In genomic region chr6:46855966-46856365, GRCh38 we compare ENCODE assay signal across 8 cellular contexts.
DNase-seq lines count a peak whose midpoint lies in the region; ATAC-seq and TF ChIP-seq lines count a peak whose summit lies in the region.
"Not testable (repeated sequence)": the region's sequence is repeated elsewhere in the genome, so short reads cannot be mapped to it uniquely, and the experiment has no call there.

No MANE protein-coding gene starts in this region.

- TF ChIP-seq POLR2A in esophagus muscularis mucosa (IDR thresholded peaks at IDR 0.05; ENCODE audit: low read depth) = not testable (repeated sequence)

- DNase-seq in COLO668 (lab: John Stamatoyannopoulos, UW; ENCODE audit: unreplicated experiment) (peak; percentile 24), RPMI7951 (ENCODE audit: low read depth) (peak; percentile 44)
- not testable (repeated sequence) for DNase-seq in LNCaP clone FGC (ENCODE audit: low read depth); esophagus muscularis mucosa (ENCODE audit: extremely low spot score); lung (ENCODE audit: low spot score)
- peak; percentile 26 to 31 for DNase-seq in activated T-cell treated with anti-CD3 and anti-CD28 coated beads, Interleukin-2, amount 50 U/mL, for 48 hours
- peak; percentile 3 for DNase-seq in stimulated activated CD8-positive, alpha-beta memory T cell treated with anti-CD3 and anti-CD28 coated beads, Interleukin-4, amount 100 ng/mL, for 24 hours (ENCODE audit: low read depth)

- peak; percentile 60 for TF ChIP-seq CTCF in LNCaP clone FGC (IDR thresholded peaks at IDR 0.05; ENCODE audit: control insufficient read depth, extremely low read depth, insufficient read depth)
- peak in 2 of 3 experiments; percentile 49 to 69 for TF ChIP-seq CTCF in esophagus muscularis mucosa (IDR thresholded peaks at IDR 0.05)
- TF ChIP-seq CTCF in lung (IDR thresholded peaks at IDR 0.05; ENCODE audit: control extremely low read depth, extremely low read depth) = peak; percentile 32

- peak; percentile 51 for ATAC-seq in GM21390 (IDR thresholded peaks at IDR 0.05; ENCODE audit: unreplicated experiment)
- ATAC-seq in lung (ENCODE audit: insufficient read depth, low FRiP score) = not testable (repeated sequence)

- WGBS in esophagus muscularis mucosa = 59% methylated on average over 1 of the region's 1 CpG
- WGBS in lung, 2 donors = 43 to 56% methylated on average over 1 of the region's 1 CpG

- not testable (repeated sequence) for H3K4me3 ChIP-seq in LNCaP clone FGC (ENCODE audit: low read depth, low read length); esophagus muscularis mucosa; lung

- H3K4me1 ChIP-seq in esophagus muscularis mucosa; lung (ENCODE audit: control insufficient read depth in 2 of 2, insufficient read depth in 2 of 2, low read length in 2 of 2): not testable (repeated sequence)

- H3K9me3 ChIP-seq in esophagus muscularis mucosa; lung (ENCODE audit: control insufficient read depth in 2 of 2, insufficient read depth in 1 of 2, low read length in 1 of 2): not testable (repeated sequence)

- not testable (repeated sequence) for TF ChIP-seq EP300 in esophagus muscularis mucosa (IDR thresholded peaks at IDR 0.05)

- intact Hi-C loops in esophagus muscularis mucosa (cut with DNase I) = not testable (repeated sequence)

- H3K36me3 ChIP-seq in esophagus muscularis mucosa (peaks cover 0 to 28% (median 0%) of the 10 kb centered on the region in 4 donors), lung (ENCODE audit: control insufficient read depth in 2 of 2, insufficient read depth in 2 of 2, low read length in 2 of 2) (peaks cover 2 to 16% of the 10 kb centered on the region in 2 donors)

- not testable (repeated sequence) for H3K27me3 ChIP-seq in esophagus muscularis mucosa; lung (ENCODE audit: control insufficient read depth, insufficient read depth)

- not testable (repeated sequence) for H3K27ac ChIP-seq in esophagus muscularis mucosa (replicated peaks in 1 of 4); lung (ENCODE audit: low read depth in 1 of 2, low read length in 1 of 2)
